Comparison of ENCODE assay signal across 11 cellular contexts in genomic region chr12:53236443-53237111, GRCh38. TPM values are rescaled to one million over a fixed set of nuclear protein-coding genes. Genes with fewer than 3 reads are reported as not detected.
DNase-seq lines count a peak whose midpoint lies in the region; ATAC-seq, FAIRE-seq and TF ChIP-seq lines count a peak whose summit lies in the region.
"Had no signal": no experiment of that assay in that cellular context is flagged by ENCODE, and none has a peak within 500 bp of the region (broad histone marks: within the 10 kb centered on the region; RNA-seq: fewer than 3 reads in every experiment).

No MANE protein-coding gene starts in this region.

- peak overlapping the region; percentile 83 for H3K4me3 Mint-ChIP-seq in T-helper 17 cell
- H3K4me3 Mint-ChIP-seq in naive thymus-derived CD4-positive, alpha-beta T cell, result peak overlapping the region in 7 of 10 donors; percentile 2 to 74 (median 54)

- no peaks in the 10 kb centered on the region for H3K9me3 Mint-ChIP-seq in naive thymus-derived CD4-positive, alpha-beta T cell

- peak; percentile 84 for ATAC-seq in T-helper 17 cell
- peak; percentile 74 for ATAC-seq in naive thymus-derived CD4-positive, alpha-beta T cell
- ATAC-seq in GM21360 (IDR thresholded peaks at IDR 0.05; ENCODE audit: unreplicated experiment), result no peak
- no peak for ATAC-seq in HG03108 (IDR thresholded peaks at IDR 0.05; ENCODE audit: unreplicated experiment)
- no peak for ATAC-seq in GM19455 (IDR thresholded peaks at IDR 0.05; ENCODE audit: unreplicated experiment)
- ATAC-seq: HCT116 had no signal

- no peaks in the 10 kb centered on the region for H3K27me3 ChIP-seq in naive thymus-derived CD4-positive, alpha-beta T cell (ENCODE audit: control insufficient read depth in 2 of 2, insufficient read depth in 2 of 2, low read length in 2 of 2)
- peaks cover 19% of the 10 kb centered on the region for H3K27me3 ChIP-seq in osteoblast (ENCODE audit: insufficient read depth, low read length)

- H3K36me3 ChIP-seq in naive thymus-derived CD4-positive, alpha-beta T cell (ENCODE audit: control insufficient read depth in 2 of 3, insufficient read depth in 3 of 3, low read length in 3 of 3), result no peaks in the 10 kb centered on the region
- no peaks in the 10 kb centered on the region for H3K36me3 ChIP-seq in osteoblast (ENCODE audit: insufficient read depth, low read length)
- H3K36me3 ChIP-seq: spleen had no signal

- H3K36me3 Mint-ChIP-seq in T-helper 17 cell (ENCODE audit: low read depth), result no peaks in the 10 kb centered on the region
- no peaks in the 10 kb centered on the region for H3K36me3 Mint-ChIP-seq in naive thymus-derived CD4-positive, alpha-beta T cell

- H3K9me3 ChIP-seq in T-helper 17 cell (ENCODE audit: control insufficient read depth, low read length, poor library complexity, severe bottlenecking) (no peaks in the 10 kb centered on the region), osteoblast (ENCODE audit: low read depth, low read length) (no peaks in the 10 kb centered on the region)
- no peaks in the 10 kb centered on the region for H3K9me3 ChIP-seq in naive thymus-derived CD4-positive, alpha-beta T cell (ENCODE audit: control insufficient read depth in 2 of 3, low read length in 3 of 3)
- H3K9me3 ChIP-seq: spleen had no signal

- no peak overlapping the region for H3K27ac ChIP-seq in naive thymus-derived CD4-positive, alpha-beta T cell (ENCODE audit: low read depth, low read length)
- no peak overlapping the region for H3K27ac ChIP-seq in osteoblast (ENCODE audit: low read depth, low read length)

- H4K20me1 ChIP-seq in osteoblast (ENCODE audit: insufficient read depth, low read length), result no peaks in the 10 kb centered on the region

- POLR2A ChIA-PET in naive thymus-derived CD4-positive, alpha-beta T cell (lab: Charles Lee), result interaction anchor here (0.5 to 1.8 kb wide), 6 partner anchors 9 to 40 kb away, joined by 3 to 5 read pairs (median 4); a partner anchor contains a TSS

- DNase-seq in GM12891 (ENCODE audit: insufficient read length, low spot score) (no peak), T-helper 17 cell (peak; percentile 73 to 80 (median 75)), osteoblast (ENCODE audit: insufficient read length, low spot score, missing footprints) (no peak)
- DNase-seq in activated T-helper 9 cell treated with anti-CD3 and anti-CD28 coated beads, Interleukin-2, amount 50 U/mL, for 16 hours (ENCODE audit: low read depth), result peak; percentile 60
- peak in 2 of 9 donors; percentile 39 to 46 for DNase-seq in naive thymus-derived CD4-positive, alpha-beta T cell
- DNase-seq: cortex of kidney, spleen had no signal

- CTCF ChIA-PET in naive thymus-derived CD4-positive, alpha-beta T cell (lab: Charles Lee), result interaction anchor here (0.6 to 3.0 kb wide), 7 partner anchors 10 to 54 kb away, joined by 3 to 12 read pairs (median 3); a partner anchor contains a TSS

- no peak for TF ChIP-seq POLR2A in GM12891 (IDR thresholded peaks at IDR 0.05; ENCODE audit: low read depth, low read length)

- peaks cover 61% of the 10 kb centered on the region for H3K4me1 Mint-ChIP-seq in T-helper 17 cell
- peaks cover 33 to 51% (median 46%) of the 10 kb centered on the region in 7 donors for H3K4me1 Mint-ChIP-seq in naive thymus-derived CD4-positive, alpha-beta T cell

- H3K27me3 Mint-ChIP-seq in T-helper 17 cell, result no peaks in the 10 kb centered on the region
- H3K27me3 Mint-ChIP-seq in naive thymus-derived CD4-positive, alpha-beta T cell, result peaks cover 0 to 4% (median 0%) of the 10 kb centered on the region in 5 donors

- H2AFZ ChIP-seq in osteoblast (ENCODE audit: low read length), result no peak overlapping the region

- intact Hi-C loops in naive thymus-derived CD4-positive, alpha-beta T cell (cut with micrococcal nuclease), result no loop called here

- FAIRE-seq in GM12891 (lab: Jason Lieb, UNC), result peak; percentile 72

- peak overlapping the region; percentile 98 for H3K27ac Mint-ChIP-seq in T-helper 17 cell
- peak overlapping the region in 8 of 9 donors; percentile 29 to 77 (median 56) for H3K27ac Mint-ChIP-seq in naive thymus-derived CD4-positive, alpha-beta T cell

- H3K4me3 ChIP-seq in naive thymus-derived CD4-positive, alpha-beta T cell (ENCODE audit: low read length), result no peak overlapping the region
- H3K4me3 ChIP-seq in osteoblast (ENCODE audit: insufficient read depth, low read length), result no peak overlapping the region
- H3K4me3 ChIP-seq: spleen had no signal

- TF ChIP-seq CTCF in osteoblast (IDR thresholded peaks at IDR 0.05; ENCODE audit: extremely low read depth, low read depth, low read length), result no peak

- H3K4me1 ChIP-seq in naive thymus-derived CD4-positive, alpha-beta T cell (ENCODE audit: control insufficient read depth in 2 of 2, insufficient read depth in 2 of 2, low read length in 2 of 2), result peaks cover 35 to 39% of the 10 kb centered on the region in 2 donors
- peaks cover 21% of the 10 kb centered on the region for H3K4me1 ChIP-seq in osteoblast (ENCODE audit: insufficient read depth, low read length)

- H3K4me2 ChIP-seq in osteoblast (ENCODE audit: insufficient read depth, low read length), result no peak overlapping the region

- H3K79me2 ChIP-seq in osteoblast (ENCODE audit: insufficient read depth, low read length), result no peaks in the 10 kb centered on the region

TF ChIP-seq in GM12891, 5 proteins besides CTCF, POLR2A, EP300 and RAD21:
- TF ChIP-seq SPI1 (IDR thresholded peaks at IDR 0.05; ENCODE audit: low read depth, low read length), result no peak

RNA-seq across cellular contexts. Expression of gene RARG, which starts 4.6 kb away (rescaled TPM):
- polyA plus RNA-seq in GM12891 (2012; ENCODE audit: low read depth, missing spikeins), result 4.0 TPM
- total RNA-seq in T-helper 17 cell (10 to 100 TPM; 57.6 to 57.8 TPM), osteoblast (46.6 and 49.9 TPM in 2 replicates)
- total RNA-seq in naive thymus-derived CD4-positive, alpha-beta T cell, result 10 to 100 TPM; 22.4 to 73.1 (median 57.4) TPM
- 10 to 100 TPM in 1 of 2 donors, 1 to 10 TPM in 1; 6.4 to 17.2 TPM for polyA plus RNA-seq in naive thymus-derived CD4-positive, alpha-beta T cell

RNA-seq across cellular contexts. Expression of gene ITGB7, which starts 29.5 kb away (rescaled TPM):
- 154 TPM for polyA plus RNA-seq in GM12891 (2012; ENCODE audit: low read depth, missing spikeins)
- 100 to 1,000 TPM; 306 to 367 TPM for total RNA-seq in T-helper 17 cell
- total RNA-seq in naive thymus-derived CD4-positive, alpha-beta T cell, result 100 to 1,000 TPM; 208 to 760 (median 408) TPM
- polyA plus RNA-seq in naive thymus-derived CD4-positive, alpha-beta T cell, result 100 to 1,000 TPM; 191 to 205 TPM
- total RNA-seq in osteoblast, result 0.88 and 1.1 TPM in 2 replicates

RNA-seq across cellular contexts. Expression of gene ESPL1, which starts 31.5 kb away (rescaled TPM):
- polyA plus RNA-seq in GM12891 (2012; ENCODE audit: low read depth, missing spikeins), result 11.6 TPM
- total RNA-seq in T-helper 17 cell (under 1 TPM; 0.30 to 0.83 TPM), osteoblast (0.72 and 1.8 TPM in 2 replicates)
- total RNA-seq in naive thymus-derived CD4-positive, alpha-beta T cell, result 10 to 100 TPM in 1 of 5 experiments, 1 to 10 TPM in 2, under 1 TPM in 2; 0.08 to 65.4 (median 1.1) TPM
- not detected for polyA plus RNA-seq in naive thymus-derived CD4-positive, alpha-beta T cell

RNA-seq across cellular contexts. Expression of gene CSAD, which starts 55.9 kb away (rescaled TPM):
- 8.6 TPM for polyA plus RNA-seq in GM12891 (2012; ENCODE audit: low read depth, missing spikeins)
- total RNA-seq in T-helper 17 cell (10 to 100 TPM; 57.2 to 61.0 TPM), osteoblast (9.1 and 9.4 TPM in 2 replicates)
- 10 to 100 TPM; 34.1 to 76.3 (median 69.1) TPM for total RNA-seq in naive thymus-derived CD4-positive, alpha-beta T cell
- polyA plus RNA-seq in naive thymus-derived CD4-positive, alpha-beta T cell, result 1 to 10 TPM; 1.3 to 2.1 TPM

RNA-seq across cellular contexts. Expression of gene ZNF740, which starts 56.1 kb away (rescaled TPM):
- polyA plus RNA-seq in GM12891 (2012; ENCODE audit: low read depth, missing spikeins), result 10.6 TPM
- 10 to 100 TPM; 24.3 to 34.6 TPM for total RNA-seq in T-helper 17 cell
- total RNA-seq in naive thymus-derived CD4-positive, alpha-beta T cell, result 100 to 1,000 TPM in 2 of 5 experiments, 10 to 100 TPM in 3; 37.2 to 135 (median 49.5) TPM
- 1 to 10 TPM; 3.6 to 3.8 TPM for polyA plus RNA-seq in naive thymus-derived CD4-positive, alpha-beta T cell
- 14.7 and 19.5 TPM in 2 replicates for total RNA-seq in osteoblast

Comparison
In these comparisons a context has a peak if more than half of its experiments do, and no peak if none do; other contexts are left out.
1. DNase-seq: peak in T-helper 17 cell (3 of 3) and activated T-helper 9 cell treated with anti-CD3 and anti-CD28 coated beads, Interleukin-2, amount 50 U/mL, for 16 hours (single experiment); none in GM12891 (single experiment) and osteoblast (single experiment).
2. ATAC-seq: peak in T-helper 17 cell (single experiment) and naive thymus-derived CD4-positive, alpha-beta T cell (single experiment); none in GM21360 (single experiment), HG03108 (single experiment) and GM19455 (single experiment).
3. RNA of gene ITGB7, which starts 29.5 kb away (total RNA-seq): 208 to 760 TPM in naive thymus-derived CD4-positive, alpha-beta T cell and 306 to 367 TPM in T-helper 17 cell; 0.88 to 1.1 TPM in osteoblast; every median in the first group is over 100 times any median in the second.